10 cellular contexts compared by ENCODE assay signal in genomic region chr17:82053556-82054263, GRCh38. TPM values are rescaled to one million over a fixed set of nuclear protein-coding genes. Genes with fewer than 3 reads are reported as not detected.
DNase-seq lines count a peak whose midpoint lies in the region; ATAC-seq, FAIRE-seq and TF ChIP-seq lines count a peak whose summit lies in the region.
"Had no signal": no experiment of that assay in that cellular context is flagged by ENCODE, and none has a peak within 500 bp of the region (broad histone marks: within the 10 kb centered on the region; RNA-seq: fewer than 3 reads in every experiment).

No MANE protein-coding gene starts in this region.

- peaks cover 23% of the 10 kb centered on the region for H3K4me1 ChIP-seq in CD4-positive, CD25-positive, alpha-beta regulatory T cell (ENCODE audit: control insufficient read depth, insufficient read depth, low read length, poor library complexity, severe bottlenecking)
- H3K4me1 ChIP-seq in H9 (ENCODE audit: insufficient read depth, low read length), result no peaks in the 10 kb centered on the region

- H3K36me3 ChIP-seq in CD4-positive, CD25-positive, alpha-beta regulatory T cell (ENCODE audit: control insufficient read depth, insufficient read depth, low read length), result peaks cover 24% of the 10 kb centered on the region

- no peak overlapping the region for H3K27ac ChIP-seq in CD4-positive, CD25-positive, alpha-beta regulatory T cell (ENCODE audit: insufficient read depth, low read length, poor library complexity, severe bottlenecking)
- no peak overlapping the region for H3K27ac ChIP-seq in H9 (ENCODE audit: insufficient read length, low read depth, low read length)
- H3K27ac ChIP-seq: GM23248 had no signal

- FAIRE-seq in urothelium cell line (lab: Jason Lieb, UNC), result no peak

- H3K56ac ChIP-seq in H9 (ENCODE audit: insufficient read length, low read depth, low read length), result no peak overlapping the region

- peaks cover 3% of the 10 kb centered on the region for H4K20me1 ChIP-seq in H9 (ENCODE audit: control insufficient read depth, insufficient read depth, insufficient read length)

- peaks cover 5% of the 10 kb centered on the region for H3K36me3 Mint-ChIP-seq in CD4-positive, CD25-positive, alpha-beta regulatory T cell
- peaks cover 4 to 44% (median 37%) of the 10 kb centered on the region in 3 experiments; a peak in 5 of 7 replicates for H3K36me3 Mint-ChIP-seq in H9 (ENCODE audit: insufficient read depth in 1 of 3, low read depth in 3 of 3)
- no peaks in the 10 kb centered on the region for H3K36me3 Mint-ChIP-seq in activated naive CD8-positive, alpha-beta T cell treated with anti-CD3 and anti-CD28 coated beads for 36 hours
- no peaks in the 10 kb centered on the region for H3K36me3 Mint-ChIP-seq in nephron progenitor cell (ENCODE audit: low read depth)

- H3K9me3 ChIP-seq in CD4-positive, CD25-positive, alpha-beta regulatory T cell (ENCODE audit: control insufficient read depth in 2 of 2, low read length in 2 of 2), result no peaks in the 10 kb centered on the region
- no peaks in the 10 kb centered on the region for H3K9me3 ChIP-seq in H9 (ENCODE audit: control insufficient read depth, low read depth, low read length)

- H4K8ac ChIP-seq in H9 (replicated peaks; ENCODE audit: insufficient read length, low read depth, low read length), result no peak overlapping the region

- H2BK15ac ChIP-seq in H9 (ENCODE audit: low read depth, low read length), result no peak overlapping the region

- no peak overlapping the region for H2BK20ac ChIP-seq in H9 (ENCODE audit: low read depth, low read length, poor library complexity, severe bottlenecking)

- no peak overlapping the region for H3K9ac ChIP-seq in H9 (ENCODE audit: extremely low read depth, insufficient read length, low read length)

- peaks cover 2% of the 10 kb centered on the region for H3K79me1 ChIP-seq in H9 (ENCODE audit: insufficient read depth, low read depth, low read length, poor library complexity, severe bottlenecking)

- WGBS in H9 (ENCODE audit: extremely low coverage, insufficient read length, low lambda C conversion rate), result no CpG with 5 or more reads among the region's 28 CpGs

- H3K23ac ChIP-seq in H9 (ENCODE audit: insufficient read length, low read depth, low read length), result no peak overlapping the region

- H3K18ac ChIP-seq in H9 (ENCODE audit: insufficient read length, low read depth, low read length), result no peak overlapping the region

- no peak overlapping the region for H4K91ac ChIP-seq in H9 (ENCODE audit: insufficient read length, low read depth, low read length)

- H3K4me3 ChIP-seq in CD4-positive, CD25-positive, alpha-beta regulatory T cell (ENCODE audit: low read depth, low read length), result no peak overlapping the region

- no peak overlapping the region for H4K5ac ChIP-seq in H9 (ENCODE audit: insufficient read length, low read depth, low read length)

- H3K14ac ChIP-seq in H9 (ENCODE audit: insufficient read depth, low read length), result no peak overlapping the region

- no peak overlapping the region for H3K4ac ChIP-seq in H9 (ENCODE audit: low read depth, low read length)

- no peaks in the 10 kb centered on the region for H3K27me3 Mint-ChIP-seq in CD4-positive, CD25-positive, alpha-beta regulatory T cell
- H3K27me3 Mint-ChIP-seq in H9 (ENCODE audit: low read depth) (no peaks in the 10 kb centered on the region; the same call in 1 of the 2 replicates), nephron progenitor cell (ENCODE audit: low read depth, poor library complexity) (no peaks in the 10 kb centered on the region)
- H3K27me3 Mint-ChIP-seq in activated naive CD8-positive, alpha-beta T cell treated with anti-CD3 and anti-CD28 coated beads for 36 hours, result no peaks in the 10 kb centered on the region

- no peak for ATAC-seq in CD4-positive, CD25-positive, alpha-beta regulatory T cell (ENCODE audit: low read depth in 2 of 2)

- H2BK120ac ChIP-seq in H9 (ENCODE audit: low read depth, low read length, poor library complexity, severe bottlenecking), result no peak overlapping the region

- no peaks in the 10 kb centered on the region for H3K23me2 ChIP-seq in H9 (ENCODE audit: insufficient read length, low read depth, low read length, poor library complexity, severe bottlenecking)

- DNase-seq in CD4-positive, CD25-positive, alpha-beta regulatory T cell, result no peak
- DNase-seq in H9 (no peak), nephron progenitor cell (no peak), dermis blood vessel endothelial cell (no peak), retina (no peak), urothelium cell line (ENCODE audit: low spot score) (no peak)
- DNase-seq in activated naive CD8-positive, alpha-beta T cell treated with anti-CD3 and anti-CD28 coated beads for 36 hours, result no peak
- DNase-seq: GM23248; NCI-H1436; stimulated activated CD8-positive, alpha-beta memory T cell treated with anti-CD3 and anti-CD28 coated beads, Interleukin-4, amount 100 ng/mL, for 48 hours had no signal

- no peak overlapping the region for H3T11ph ChIP-seq in H9 (ENCODE audit: low read length)

- H2AK5ac ChIP-seq in H9 (ENCODE audit: insufficient read length, low read length), result no peak overlapping the region

- H3K27ac Mint-ChIP-seq in CD4-positive, CD25-positive, alpha-beta regulatory T cell, result peak overlapping the region in 2 of 3 donors; percentile 51 to 83
- H3K27ac Mint-ChIP-seq in H9 (no peak overlapping the region), nephron progenitor cell (no peak overlapping the region)
- H3K27ac Mint-ChIP-seq in activated naive CD8-positive, alpha-beta T cell treated with anti-CD3 and anti-CD28 coated beads for 36 hours, result peak overlapping the region; percentile 63

- H3K4me1 Mint-ChIP-seq in CD4-positive, CD25-positive, alpha-beta regulatory T cell, result peaks cover 0 to 21% (median 6%) of the 10 kb centered on the region in 4 donors
- H3K4me1 Mint-ChIP-seq in H9 (peaks cover 0 to 13% of the 10 kb centered on the region in 2 experiments; a peak in 2 of 4 replicates), nephron progenitor cell (peaks cover 20% of the 10 kb centered on the region)
- H3K4me1 Mint-ChIP-seq in activated naive CD8-positive, alpha-beta T cell treated with anti-CD3 and anti-CD28 coated beads for 36 hours, result peaks cover 14% of the 10 kb centered on the region

- no peak overlapping the region for H2BK5ac ChIP-seq in H9 (ENCODE audit: insufficient read length, low read length)

- H2AFZ ChIP-seq in H9 (ENCODE audit: low read length), result no peak overlapping the region
- H2AFZ ChIP-seq: GM23248 had no signal

- no peaks in the 10 kb centered on the region for H3K79me2 ChIP-seq in H9 (ENCODE audit: insufficient read depth, low read length)

- no peak overlapping the region for H3K4me2 ChIP-seq in H9 (ENCODE audit: insufficient read depth, insufficient read length, low read length)

- peak overlapping the region; percentile 47 to 86 (median 79) for H3K4me3 Mint-ChIP-seq in CD4-positive, CD25-positive, alpha-beta regulatory T cell
- H3K4me3 Mint-ChIP-seq in H9 (peak overlapping the region; percentile 83 to 89), nephron progenitor cell (peak overlapping the region; percentile 80)
- H3K4me3 Mint-ChIP-seq in activated naive CD8-positive, alpha-beta T cell treated with anti-CD3 and anti-CD28 coated beads for 36 hours, result peak overlapping the region; percentile 91

- no peak for TF ChIP-seq CTCF in H9 (conservative IDR thresholded peaks at IDR 0.05)
- TF ChIP-seq CTCF in nephron progenitor cell (IDR thresholded peaks at IDR 0.05), result no peak

- no peaks in the 10 kb centered on the region for H3K27me3 ChIP-seq in CD4-positive, CD25-positive, alpha-beta regulatory T cell (ENCODE audit: control insufficient read depth, insufficient read depth, low read length)
- H3K27me3 ChIP-seq in H9 (ENCODE audit: insufficient read depth, low read length), result no peaks in the 10 kb centered on the region

- H3K9me3 Mint-ChIP-seq in CD4-positive, CD25-positive, alpha-beta regulatory T cell, result no peaks in the 10 kb centered on the region
- H3K9me3 Mint-ChIP-seq in H9 (no peaks in the 10 kb centered on the region), nephron progenitor cell (no peaks in the 10 kb centered on the region)
- no peaks in the 10 kb centered on the region for H3K9me3 Mint-ChIP-seq in activated naive CD8-positive, alpha-beta T cell treated with anti-CD3 and anti-CD28 coated beads for 36 hours

- no peak overlapping the region for H2BK12ac ChIP-seq in H9 (ENCODE audit: insufficient read length, low read depth, low read length)

RNA-seq across cellular contexts. Expression of gene GPS1, which starts 2.0 kb away (rescaled TPM):
- total RNA-seq in CD4-positive, CD25-positive, alpha-beta regulatory T cell, result 87.5 TPM
- 100 to 1,000 TPM; 128 to 170 (median 162) TPM for polyA plus RNA-seq in CD4-positive, CD25-positive, alpha-beta regulatory T cell
- total RNA-seq in H9 (2021) (164 TPM in 2 replicates), dermis blood vessel endothelial cell (84.2 and 112 TPM in 2 replicates)
- 100 to 1,000 TPM in 1 of 2 experiments, 10 to 100 TPM in 1; 94.2 to 103 TPM for total RNA-seq in activated naive CD8-positive, alpha-beta T cell treated with anti-CD3 and anti-CD28 coated beads for 36 hours

RNA-seq across cellular contexts. Expression of gene RFNG, which starts 2.1 kb away (rescaled TPM):
- 35.1 TPM for total RNA-seq in CD4-positive, CD25-positive, alpha-beta regulatory T cell
- 1 to 10 TPM; 3.2 to 5.6 (median 4.4) TPM for polyA plus RNA-seq in CD4-positive, CD25-positive, alpha-beta regulatory T cell
- total RNA-seq in H9 (2021) (34.0 and 36.5 TPM in 2 replicates), dermis blood vessel endothelial cell (22.6 and 34.9 TPM in 2 replicates)
- 10 to 100 TPM; 13.9 to 14.5 TPM for total RNA-seq in activated naive CD8-positive, alpha-beta T cell treated with anti-CD3 and anti-CD28 coated beads for 36 hours

RNA-seq across cellular contexts. Expression of gene DUS1L, which starts 11.9 kb away (rescaled TPM):
- total RNA-seq in CD4-positive, CD25-positive, alpha-beta regulatory T cell, result 128 TPM
- polyA plus RNA-seq in CD4-positive, CD25-positive, alpha-beta regulatory T cell, result 10 to 100 TPM; 49.3 to 91.5 (median 62.3) TPM
- total RNA-seq in H9 (2021) (103 and 104 TPM in 2 replicates), dermis blood vessel endothelial cell (72.5 and 72.7 TPM in 2 replicates)
- total RNA-seq in activated naive CD8-positive, alpha-beta T cell treated with anti-CD3 and anti-CD28 coated beads for 36 hours, result 100 to 1,000 TPM; 175 to 190 TPM

RNA-seq across cellular contexts. Expression of gene DCXR, which starts 16.2 kb away (rescaled TPM):
- total RNA-seq in CD4-positive, CD25-positive, alpha-beta regulatory T cell, result 96.9 TPM
- 100 to 1,000 TPM; 125 to 150 (median 131) TPM for polyA plus RNA-seq in CD4-positive, CD25-positive, alpha-beta regulatory T cell
- 90.6 and 93.6 TPM in 2 replicates for total RNA-seq in H9 (2021)
- 100 to 1,000 TPM in 1 of 2 experiments, 10 to 100 TPM in 1; 93.3 to 104 TPM for total RNA-seq in activated naive CD8-positive, alpha-beta T cell treated with anti-CD3 and anti-CD28 coated beads for 36 hours
- 56.8 and 63.8 TPM in 2 replicates for total RNA-seq in dermis blood vessel endothelial cell

RNA-seq across cellular contexts. Expression of gene RAC3, which starts 22.2 kb away (rescaled TPM):
- total RNA-seq in CD4-positive, CD25-positive, alpha-beta regulatory T cell, result 3.6 TPM
- polyA plus RNA-seq in CD4-positive, CD25-positive, alpha-beta regulatory T cell, result under 1 TPM in 1 of 4 donors, not detected in 3; 0.26 TPM
- 84.8 and 85.8 TPM in 2 replicates for total RNA-seq in H9 (2021)
- 1 to 10 TPM; 4.7 to 5.1 TPM for total RNA-seq in activated naive CD8-positive, alpha-beta T cell treated with anti-CD3 and anti-CD28 coated beads for 36 hours
- 9.0 and 14.0 TPM in 2 replicates for total RNA-seq in dermis blood vessel endothelial cell

Comparison
In these comparisons a context has a peak if more than half of its experiments do, and no peak if none do; other contexts are left out.
1. H3K27ac Mint-ChIP-seq: peak in CD4-positive, CD25-positive, alpha-beta regulatory T cell (2 of 3) and activated naive CD8-positive, alpha-beta T cell treated with anti-CD3 and anti-CD28 coated beads for 36 hours (single experiment); none in H9 (0 of 3) and nephron progenitor cell (single experiment).
2. Peak in every context shown above with its lines, with median percentiles within 50 percentile points of each other: H3K4me3 Mint-ChIP-seq.